ENCODE assay signal across 8 cellular contexts in the genomic region with DNA sequence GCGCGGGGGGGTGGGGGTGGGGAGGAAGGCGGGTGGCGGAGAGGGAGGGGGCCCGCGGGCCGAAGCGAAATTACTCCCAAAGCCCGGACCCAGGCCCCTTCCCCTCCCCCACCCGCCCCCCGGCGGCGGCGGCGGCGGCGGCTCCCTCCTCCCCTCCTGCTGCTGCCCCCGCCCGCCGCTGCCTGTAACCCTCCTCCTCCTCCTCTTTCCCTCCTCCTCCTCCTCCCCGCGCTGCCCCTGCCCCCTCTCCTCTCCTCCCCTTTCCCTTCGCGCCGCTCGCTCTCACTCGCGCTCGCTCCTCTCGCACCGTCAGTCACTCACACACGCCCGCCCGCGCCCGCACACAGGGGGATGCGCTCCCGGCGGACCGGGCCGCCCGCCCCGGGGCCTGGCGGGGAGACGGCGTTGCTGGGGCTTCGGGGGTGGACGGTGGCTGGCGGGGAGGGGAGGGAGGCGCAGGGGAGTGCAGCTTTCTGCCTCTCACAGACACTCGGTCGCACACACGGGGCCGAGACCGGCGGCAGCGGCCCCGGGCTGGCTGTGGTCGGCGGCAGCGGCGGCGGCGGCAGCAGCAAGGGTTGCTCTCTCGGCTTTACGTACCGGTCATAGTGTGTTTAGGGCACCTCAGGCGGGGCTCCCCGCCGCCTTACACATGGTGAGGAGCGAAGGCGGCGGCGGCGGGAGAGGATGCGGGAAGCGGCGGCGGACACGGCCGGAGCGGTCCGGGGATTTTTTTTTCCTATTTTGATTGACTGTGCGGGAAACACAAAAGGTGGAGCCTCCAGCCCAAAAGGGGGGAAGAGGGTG. TPM values are rescaled to one million over a fixed set of nuclear protein-coding genes. Genes with fewer than 3 reads are reported as not detected.
A peak's percentile ranks its signal among the peaks of the same experiment; 100 is the strongest.
DNase-seq lines count a peak whose midpoint lies in the region; ATAC-seq and TF ChIP-seq lines count a peak whose summit lies in the region.

No MANE protein-coding gene starts in this region.

- H3K36me3 ChIP-seq in SK-N-SH (replicated peaks in 1 of 2; ENCODE audit: control insufficient read depth in 1 of 2, insufficient read depth in 2 of 2, low read length in 1 of 2), result peaks cover 16 to 26% of the 10 kb centered on the region in 2 experiments
- H3K36me3 ChIP-seq in osteoblast (ENCODE audit: insufficient read depth, low read length), result peaks cover 6% of the 10 kb centered on the region
- no peaks in the 10 kb centered on the region for H3K36me3 ChIP-seq in thymus (ENCODE audit: control insufficient read depth, insufficient read depth)

- WGBS in SK-N-SH (ENCODE audit: low lambda C conversion rate), result under 1% methylated on average over 43 of the region's 84 CpGs
- under 1% methylated on average over 82 of the region's 84 CpGs for WGBS in thymus

- peak overlapping the region; percentile 84 to 91 for H3K4me3 ChIP-seq in SK-N-SH (ENCODE audit: low read depth in 2 of 2, low read length in 1 of 2)
- H3K4me3 ChIP-seq in osteoblast (ENCODE audit: insufficient read depth, low read length), result peak overlapping the region; percentile 89
- H3K4me3 ChIP-seq in thymus (ENCODE audit: low read length), result peak overlapping the region; percentile 78

- TF ChIP-seq RAD21 in SK-N-SH (IDR thresholded peaks at IDR 0.05; ENCODE audit: low read length), result no peak

- TF ChIP-seq EP300 in SK-N-SH (IDR thresholded peaks at IDR 0.05; ENCODE audit: borderline replicate concordance in 1 of 2, low read depth in 1 of 2, low read length in 1 of 2), result no peak

- H3F3A ChIP-seq in SK-N-SH (replicated peaks; ENCODE audit: insufficient read depth), result peaks cover 30% of the 10 kb centered on the region

- POLR2A ChIA-PET in SK-N-SH (lab: Yijun Ruan, JAX), result interaction anchor here (0.8 to 1.1 kb wide), 2 partner anchors 59 to 61 kb away, joined by 3 read pairs; no protein-coding TSS in a partner anchor

- H3K27me3 ChIP-seq in SK-N-SH (ENCODE audit: insufficient read depth), result no peaks in the 10 kb centered on the region
- no peaks in the 10 kb centered on the region for H3K27me3 ChIP-seq in osteoblast (ENCODE audit: insufficient read depth, low read length)
- no peaks in the 10 kb centered on the region for H3K27me3 ChIP-seq in thymus (ENCODE audit: control insufficient read depth, insufficient read depth)

- ATAC-seq in GM21526 (IDR thresholded peaks at IDR 0.05; ENCODE audit: low FRiP score, unreplicated experiment), result peak; percentile 19
- peak; percentile 37 to 46 for ATAC-seq in activated naive CD4-positive, alpha-beta T cell treated with anti-CD3 and anti-CD28 coated beads, Interleukin-2, amount 50 U/mL, for 72 hours

- peak overlapping the region; percentile 99 to 100 for H3K27ac Mint-ChIP-seq in activated naive CD4-positive, alpha-beta T cell treated with anti-CD3 and anti-CD28 coated beads, Interleukin-2, amount 50 U/mL, for 72 hours

- H2AFZ ChIP-seq in SK-N-SH (ENCODE audit: low read depth) (no peak overlapping the region; the same call in 1 of the 2 replicates), osteoblast (ENCODE audit: low read length) (peak overlapping the region; percentile 67)

- H3K9me3 Mint-ChIP-seq in activated naive CD4-positive, alpha-beta T cell treated with anti-CD3 and anti-CD28 coated beads, Interleukin-2, amount 50 U/mL, for 72 hours, result no peaks in the 10 kb centered on the region

- H3K9me2 ChIP-seq in SK-N-SH, result no peaks in the 10 kb centered on the region

- H3K27ac ChIP-seq in SK-N-SH (ENCODE audit: low read depth in 2 of 2, low read length in 1 of 2), result peak overlapping the region; percentile 95 to 100
- peak overlapping the region; percentile 94 for H3K27ac ChIP-seq in osteoblast (ENCODE audit: low read depth, low read length)
- H3K27ac ChIP-seq in thymus (ENCODE audit: low read depth), result peak overlapping the region; percentile 100

- H4K20me1 ChIP-seq in SK-N-SH (ENCODE audit: insufficient read depth) (peaks cover 22% of the 10 kb centered on the region), osteoblast (ENCODE audit: insufficient read depth, low read length) (peaks cover 21% of the 10 kb centered on the region)

- H3K9ac ChIP-seq in SK-N-SH, result peak overlapping the region; percentile 99

- TF ChIP-seq CTCF in SK-N-SH (IDR thresholded peaks at IDR 0.05), result no peak
- TF ChIP-seq CTCF in osteoblast (IDR thresholded peaks at IDR 0.05; ENCODE audit: extremely low read depth, low read depth, low read length), result no peak

- H3K4me2 ChIP-seq in SK-N-SH, result peak overlapping the region; percentile 74
- H3K4me2 ChIP-seq in osteoblast (ENCODE audit: insufficient read depth, low read length), result peak overlapping the region; percentile 50

- H3K4me1 ChIP-seq in SK-N-SH (ENCODE audit: control insufficient read depth in 1 of 2, insufficient read depth in 2 of 2, low read depth in 1 of 2, low read length in 1 of 2), result peaks cover 6 to 10% of the 10 kb centered on the region in 2 experiments; a peak in 2 of 4 replicates
- H3K4me1 ChIP-seq in osteoblast (ENCODE audit: insufficient read depth, low read length), result peaks cover 12% of the 10 kb centered on the region
- no peaks in the 10 kb centered on the region for H3K4me1 ChIP-seq in thymus (ENCODE audit: control insufficient read depth, insufficient read depth, low read length)

- DNase-seq in D341Med (ENCODE audit: low spot score) (peak; percentile 84), LoVo (ENCODE audit: low spot score) (peak; percentile 71), SK-N-SH (peak; percentile 83), glomerular visceral epithelial cell (ENCODE audit: extremely low spot score) (peak; percentile 97), osteoblast (ENCODE audit: insufficient read length, low spot score, missing footprints) (peak; percentile 94)
- peak; percentile 73 to 74 for DNase-seq in activated naive CD4-positive, alpha-beta T cell treated with anti-CD3 and anti-CD28 coated beads, Interleukin-2, amount 50 U/mL, for 72 hours (ENCODE audit: low spot score in 2 of 2)

- CTCF ChIA-PET in SK-N-SH (lab: Yijun Ruan, JAX), result no interaction called here

- H3K79me2 ChIP-seq in SK-N-SH (ENCODE audit: insufficient read depth) (peaks cover 53% of the 10 kb centered on the region), osteoblast (ENCODE audit: insufficient read depth, low read length) (peaks cover 44% of the 10 kb centered on the region)

- peaks cover 28 to 42% of the 10 kb centered on the region in 2 donors for H3K36me3 Mint-ChIP-seq in activated naive CD4-positive, alpha-beta T cell treated with anti-CD3 and anti-CD28 coated beads, Interleukin-2, amount 50 U/mL, for 72 hours

- H3K9me3 ChIP-seq in SK-N-SH (peaks cover 10% of the 10 kb centered on the region; the same call in 1 of the 2 replicates), osteoblast (ENCODE audit: low read depth, low read length) (no peaks in the 10 kb centered on the region), thymus (ENCODE audit: control insufficient read depth) (no peaks in the 10 kb centered on the region)

TF ChIP-seq in SK-N-SH, 30 proteins besides CTCF, POLR2A, EP300 and RAD21 (continues in another document):
- TF ChIP-seq, protein P1, sequence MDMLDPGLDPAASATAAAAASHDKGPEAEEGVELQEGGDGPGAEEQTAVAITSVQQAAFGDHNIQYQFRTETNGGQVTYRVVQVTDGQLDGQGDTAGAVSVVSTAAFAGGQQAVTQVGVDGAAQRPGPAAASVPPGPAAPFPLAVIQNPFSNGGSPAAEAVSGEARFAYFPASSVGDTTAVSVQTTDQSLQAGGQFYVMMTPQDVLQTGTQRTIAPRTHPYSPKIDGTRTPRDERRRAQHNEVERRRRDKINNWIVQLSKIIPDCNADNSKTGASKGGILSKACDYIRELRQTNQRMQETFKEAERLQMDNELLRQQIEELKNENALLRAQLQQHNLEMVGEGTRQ (IDR thresholded peaks at IDR 0.05; ENCODE audit: borderline replicate concordance, low read depth, low read length), result no peak
- TF ChIP-seq, protein P2, sequence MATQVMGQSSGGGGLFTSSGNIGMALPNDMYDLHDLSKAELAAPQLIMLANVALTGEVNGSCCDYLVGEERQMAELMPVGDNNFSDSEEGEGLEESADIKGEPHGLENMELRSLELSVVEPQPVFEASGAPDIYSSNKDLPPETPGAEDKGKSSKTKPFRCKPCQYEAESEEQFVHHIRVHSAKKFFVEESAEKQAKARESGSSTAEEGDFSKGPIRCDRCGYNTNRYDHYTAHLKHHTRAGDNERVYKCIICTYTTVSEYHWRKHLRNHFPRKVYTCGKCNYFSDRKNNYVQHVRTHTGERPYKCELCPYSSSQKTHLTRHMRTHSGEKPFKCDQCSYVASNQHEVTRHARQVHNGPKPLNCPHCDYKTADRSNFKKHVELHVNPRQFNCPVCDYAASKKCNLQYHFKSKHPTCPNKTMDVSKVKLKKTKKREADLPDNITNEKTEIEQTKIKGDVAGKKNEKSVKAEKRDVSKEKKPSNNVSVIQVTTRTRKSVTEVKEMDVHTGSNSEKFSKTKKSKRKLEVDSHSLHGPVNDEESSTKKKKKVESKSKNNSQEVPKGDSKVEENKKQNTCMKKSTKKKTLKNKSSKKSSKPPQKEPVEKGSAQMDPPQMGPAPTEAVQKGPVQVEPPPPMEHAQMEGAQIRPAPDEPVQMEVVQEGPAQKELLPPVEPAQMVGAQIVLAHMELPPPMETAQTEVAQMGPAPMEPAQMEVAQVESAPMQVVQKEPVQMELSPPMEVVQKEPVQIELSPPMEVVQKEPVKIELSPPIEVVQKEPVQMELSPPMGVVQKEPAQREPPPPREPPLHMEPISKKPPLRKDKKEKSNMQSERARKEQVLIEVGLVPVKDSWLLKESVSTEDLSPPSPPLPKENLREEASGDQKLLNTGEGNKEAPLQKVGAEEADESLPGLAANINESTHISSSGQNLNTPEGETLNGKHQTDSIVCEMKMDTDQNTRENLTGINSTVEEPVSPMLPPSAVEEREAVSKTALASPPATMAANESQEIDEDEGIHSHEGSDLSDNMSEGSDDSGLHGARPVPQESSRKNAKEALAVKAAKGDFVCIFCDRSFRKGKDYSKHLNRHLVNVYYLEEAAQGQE (IDR thresholded peaks at IDR 0.05; ENCODE audit: low read depth, low read length), result peak; percentile 34; the same call in 1 of the 2 replicates
- TF ChIP-seq POLR2AphosphoS5 (IDR thresholded peaks at IDR 0.05; ENCODE audit: low read depth, low read length) (peak; percentile 69), EZH2phosphoT487 (IDR thresholded peaks at IDR 0.05; ENCODE audit: borderline replicate concordance, low read depth) (no peak), NRF1 (IDR thresholded peaks at IDR 0.05; ENCODE audit: low read depth, low read length) (no peak), TAF1 (IDR thresholded peaks at IDR 0.05; ENCODE audit: borderline replicate concordance, low read depth, low read length) (peak; percentile 84), NFIC (IDR thresholded peaks at IDR 0.05; ENCODE audit: borderline replicate concordance) (no peak)

RNA-seq across cellular contexts. Expression of a gene that starts 0.4 kb away (rescaled TPM):
- polyA plus RNA-seq in SK-N-SH (2012; rRNA removed) (23.1 and 28.9 TPM in 2 replicates), thymus (43.7 TPM)
- 25.0 and 30.2 TPM in 2 replicates for polyA plus RNA-seq in SK-N-SH (2012; cell fraction: cytosol; rRNA removed)
- 12.7 and 27.2 TPM in 2 replicates for polyA plus RNA-seq in SK-N-SH (2012; cell fraction: nucleus; rRNA removed)
- 100 to 1,000 TPM in 1 of 2 donors, 10 to 100 TPM in 1; 79.1 to 161 TPM for total RNA-seq in activated naive CD4-positive, alpha-beta T cell treated with anti-CD3 and anti-CD28 coated beads, Interleukin-2, amount 50 U/mL, for 72 hours
- total RNA-seq in osteoblast, result 113 and 122 TPM in 2 replicates

Comparison
In these comparisons a context has a peak if more than half of its experiments do, and no peak if none do; other contexts are left out.
1. Peak in every context shown above with its lines: DNase-seq, ATAC-seq, H3K4me3 ChIP-seq and H3K27ac ChIP-seq.